12 cellular contexts compared by ENCODE assay signal in genomic region chr1:221097479-221098281, GRCh38.
DNase-seq lines count a peak whose midpoint lies in the region; ATAC-seq and TF ChIP-seq lines count a peak whose summit lies in the region.
"Had no signal": no experiment of that assay in that cellular context is flagged by ENCODE, and none has a peak within 500 bp of the region (broad histone marks: within the 10 kb centered on the region; RNA-seq: fewer than 3 reads in every experiment).

No MANE protein-coding gene starts in this region.

- peak; percentile 72 to 77 for ATAC-seq in natural killer cell treated with Interleukin-12 subunit alpha and Interleukin-12 subunit beta and Interleukin-15 and Interleukin-18, amount 100 ng/mL, for 72 hours
- ATAC-seq in GM18870 (IDR thresholded peaks at IDR 0.05; ENCODE audit: unreplicated experiment) (no peak), GM19455 (IDR thresholded peaks at IDR 0.05; ENCODE audit: unreplicated experiment) (no peak)

- intact Hi-C loops in Calu3 (cut with micrococcal nuclease; ENCODE audit: unreplicated experiment): no loop called here

- peak overlapping the region; percentile 35 to 59 for H3K27ac Mint-ChIP-seq in natural killer cell treated with Interleukin-12 subunit alpha and Interleukin-12 subunit beta and Interleukin-15 and Interleukin-18, amount 100 ng/mL, for 72 hours
- H3K27ac Mint-ChIP-seq in Calu3 (ENCODE audit: unreplicated experiment): no peak overlapping the region
- H3K27ac Mint-ChIP-seq: activated naive CD4-positive, alpha-beta T cell treated with anti-CD3 and anti-CD28 coated beads, Interleukin-2, amount 10 ng/mL, durations not matched to agents 7 days and 5 days had no signal

- peaks cover 13% of the 10 kb centered on the region for H3K36me3 Mint-ChIP-seq in natural killer cell treated with Interleukin-12 subunit alpha and Interleukin-12 subunit beta and Interleukin-15 and Interleukin-18, amount 100 ng/mL, for 72 hours
- H3K36me3 Mint-ChIP-seq in Calu3 (ENCODE audit: insufficient read depth, unreplicated experiment): no peaks in the 10 kb centered on the region
- H3K36me3 Mint-ChIP-seq: activated naive CD4-positive, alpha-beta T cell treated with anti-CD3 and anti-CD28 coated beads, Interleukin-2, amount 10 ng/mL, durations not matched to agents 7 days and 5 days had no signal

- peaks cover 0 to 2% of the 10 kb centered on the region in 2 donors for H3K4me1 Mint-ChIP-seq in natural killer cell treated with Interleukin-12 subunit alpha and Interleukin-12 subunit beta and Interleukin-15 and Interleukin-18, amount 100 ng/mL, for 72 hours (ENCODE audit: low read depth in 2 of 2)
- peaks cover 34% of the 10 kb centered on the region for H3K4me1 Mint-ChIP-seq in Calu3 (ENCODE audit: low read depth, unreplicated experiment)
- H3K4me1 Mint-ChIP-seq: activated naive CD4-positive, alpha-beta T cell treated with anti-CD3 and anti-CD28 coated beads, Interleukin-2, amount 10 ng/mL, durations not matched to agents 7 days and 5 days; neural crest cell had no signal

- H3K27ac ChIP-seq in RWPE1: no peak overlapping the region

- no peaks in the 10 kb centered on the region for H3K36me3 ChIP-seq in BJ (ENCODE audit: control insufficient read depth, insufficient read depth, low read length)
- H3K36me3 ChIP-seq: esophagus muscularis mucosa had no signal

- DNase-seq in BJ (ENCODE audit: low read depth): peak; percentile 98
- peak; percentile 86 for DNase-seq in NOMO-1 treated with dmso at 0.1 percent for 144 hours (lab: John Stamatoyannopoulos, UW; ENCODE audit: unreplicated experiment)
- DNase-seq in epithelial cell of esophagus (ENCODE audit: low read depth): peak; percentile 22
- DNase-seq in natural killer cell treated with Interleukin-12 subunit alpha and Interleukin-12 subunit beta and Interleukin-15 and Interleukin-18, amount 100 ng/mL, for 72 hours (ENCODE audit: low spot score): no peak
- no peak for DNase-seq in RWPE1 (ENCODE audit: low spot score)
- no peak for DNase-seq in Calu3
- DNase-seq: activated naive CD4-positive, alpha-beta T cell treated with anti-CD3 and anti-CD28 coated beads, Interleukin-2, amount 10 ng/mL, durations not matched to agents 7 days and 5 days; NCI-H2107 had no signal

- H3K9me3 Mint-ChIP-seq in natural killer cell treated with Interleukin-12 subunit alpha and Interleukin-12 subunit beta and Interleukin-15 and Interleukin-18, amount 100 ng/mL, for 72 hours: peaks cover 12% of the 10 kb centered on the region
- H3K9me3 Mint-ChIP-seq in Calu3 (ENCODE audit: low read depth, unreplicated experiment): peaks cover 7% of the 10 kb centered on the region
- H3K9me3 Mint-ChIP-seq: neural crest cell had no signal

- POLR2A ChIA-PET in BJ (lab: Charles Lee) (interaction anchor here (0.6 to 1.0 kb wide), 5 partner anchors 10 to 322 kb away, joined by 3 to 4 read pairs (median 3); no protein-coding TSS in a partner anchor), RWPE1 (lab: Yijun Ruan, JAX; ENCODE audit: low non-redundant PET) (no interaction called here)

- TF ChIP-seq CTCF in BJ (IDR thresholded peaks at IDR 0.05; ENCODE audit: insufficient read depth, low read depth, low read length) (no peak), epithelial cell of esophagus (IDR thresholded peaks at IDR 0.05; ENCODE audit: insufficient read depth, low read depth, low read length, missing control alignments) (no peak), RWPE1 (conservative IDR thresholded peaks at IDR 0.05; ENCODE audit: low read depth) (no peak), Calu3 (IDR thresholded peaks at IDR 0.05; ENCODE audit: unreplicated experiment) (no peak)

- H3K4me3 Mint-ChIP-seq in natural killer cell treated with Interleukin-12 subunit alpha and Interleukin-12 subunit beta and Interleukin-15 and Interleukin-18, amount 100 ng/mL, for 72 hours: no peak overlapping the region
- no peak overlapping the region for H3K4me3 Mint-ChIP-seq in Calu3 (ENCODE audit: low read depth, unreplicated experiment)
- H3K4me3 Mint-ChIP-seq: activated naive CD4-positive, alpha-beta T cell treated with anti-CD3 and anti-CD28 coated beads, Interleukin-2, amount 10 ng/mL, durations not matched to agents 7 days and 5 days; neural crest cell had no signal

- H3K27me3 Mint-ChIP-seq in natural killer cell treated with Interleukin-12 subunit alpha and Interleukin-12 subunit beta and Interleukin-15 and Interleukin-18, amount 100 ng/mL, for 72 hours: peaks cover 9 to 10% of the 10 kb centered on the region in 2 donors
- H3K27me3 Mint-ChIP-seq in Calu3 (ENCODE audit: unreplicated experiment): no peaks in the 10 kb centered on the region
- H3K27me3 Mint-ChIP-seq: activated naive CD4-positive, alpha-beta T cell treated with anti-CD3 and anti-CD28 coated beads, Interleukin-2, amount 10 ng/mL, durations not matched to agents 7 days and 5 days had no signal

- no peaks in the 10 kb centered on the region for H3K27me3 ChIP-seq in BJ (ENCODE audit: control insufficient read depth, insufficient read depth, low read length)
- H3K27me3 ChIP-seq: esophagus muscularis mucosa had no signal

- H3K4me3 ChIP-seq in BJ (ENCODE audit: low read depth, low read length) (no peak overlapping the region), epithelial cell of esophagus (ENCODE audit: low read length) (no peak overlapping the region)
- H3K4me3 ChIP-seq: esophagus muscularis mucosa had no signal

- CTCF ChIA-PET in BJ (lab: Yijun Ruan, JAX): interaction anchor here (0.6 to 2.2 kb wide), 8 partner anchors 10 to 338 kb away, joined by 3 to 10 read pairs (median 4); no protein-coding TSS in a partner anchor
- CTCF ChIA-PET in RWPE1 (lab: Yijun Ruan, JAX): no interaction called here
- CTCF ChIA-PET in Calu3 (lab: Charles Lee): interaction anchor here (0.9 kb wide), 1 partner anchor 13 kb away, joined by 4 read pairs; no protein-coding TSS in a partner anchor

- no TSS peak for BruUV-seq in Calu3 (replicated peaks; lab: Mats Ljungman, UMichigan)

Comparison
In these comparisons a context has a peak if more than half of its experiments do, and no peak if none do; other contexts are left out.
1. DNase-seq: peak in BJ (single experiment), NOMO-1 treated with dmso at 0.1 percent for 144 hours (single experiment) and epithelial cell of esophagus (single experiment); none in natural killer cell treated with Interleukin-12 subunit alpha and Interleukin-12 subunit beta and Interleukin-15 and Interleukin-18, amount 100 ng/mL, for 72 hours (single experiment), RWPE1 (single experiment) and Calu3 (single experiment).
2. ATAC-seq: peak in natural killer cell treated with Interleukin-12 subunit alpha and Interleukin-12 subunit beta and Interleukin-15 and Interleukin-18, amount 100 ng/mL, for 72 hours (2 of 2); none in GM18870 (single experiment) and GM19455 (single experiment).